Comparison of ENCODE assay signal across 26 cellular contexts in the genomic region with DNA sequence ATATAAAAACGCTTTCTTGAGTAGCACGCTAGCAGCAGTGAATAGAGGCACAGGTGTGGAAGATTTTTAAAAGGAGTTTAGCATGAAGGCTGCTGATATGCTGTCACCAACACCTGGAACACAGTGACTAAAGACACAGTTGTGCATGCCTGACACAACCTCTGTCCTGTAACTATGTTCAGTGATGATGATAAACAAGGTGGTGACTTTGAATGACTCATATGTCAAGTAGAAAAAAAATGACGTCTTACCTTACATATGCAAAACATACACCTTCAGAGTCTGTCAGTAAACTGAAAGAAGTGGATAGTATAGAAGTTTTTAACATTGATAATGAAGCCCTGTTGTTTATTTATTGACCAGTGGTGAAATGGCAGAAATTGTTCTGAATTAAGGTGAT.
DNase-seq lines count a peak whose midpoint lies in the region; ATAC-seq, FAIRE-seq and TF ChIP-seq lines count a peak whose summit lies in the region.
"Had no signal": no experiment of that assay in that cellular context is flagged by ENCODE, and none has a peak within 500 bp of the region (broad histone marks: within the 10 kb centered on the region; RNA-seq: fewer than 3 reads in every experiment).

No MANE protein-coding gene starts in this region.

- CTCF ChIA-PET in HepG2 (lab: Yijun Ruan, JAX; ENCODE audit: low intra/inter-chr PET ratio, low total read pairs), result no interaction called here

- no TSS peak for BruUV-seq in HepG2 (replicated peaks; lab: Mats Ljungman, UMichigan)

- H3K4me3 ChIP-seq in HepG2 (replicated peaks in 1 of 3; ENCODE audit: insufficient read depth in 1 of 3, low read depth in 2 of 3, low read length in 3 of 3) (no peak overlapping the region), right lobe of liver (no peak overlapping the region), mesodermal cell (ENCODE audit: extremely low read depth, insufficient read depth, low read length, poor library complexity, severe bottlenecking) (no peak overlapping the region)
- H3K4me3 ChIP-seq: SK-N-MC had no signal

- H3K4me1 Mint-ChIP-seq in activated T-helper 17 cell treated with anti-CD3 and anti-CD28 coated beads, Interleukin-2, amount 50 U/mL, for 72 hours, result no peaks in the 10 kb centered on the region
- H3K4me1 Mint-ChIP-seq: IgD-negative memory B cell had no signal

- no peaks in the 10 kb centered on the region for H3K79me2 ChIP-seq in HepG2 (ENCODE audit: insufficient read depth, low read length)

- peaks cover 6% of the 10 kb centered on the region for H3K27me3 Mint-ChIP-seq in activated T-helper 17 cell treated with anti-CD3 and anti-CD28 coated beads, Interleukin-2, amount 50 U/mL, for 72 hours
- H3K27me3 Mint-ChIP-seq: CD4-positive, alpha-beta T cell; IgD-negative memory B cell had no signal

- FAIRE-seq in HepG2 (lab: Jason Lieb, UNC), result no peak
- FAIRE-seq: GM12892, GM18507, HTR-8/SVneo had no signal

- H3K27ac Mint-ChIP-seq in activated T-helper 17 cell treated with anti-CD3 and anti-CD28 coated beads, Interleukin-2, amount 50 U/mL, for 72 hours, result no peak overlapping the region
- H3K27ac Mint-ChIP-seq: CD4-positive, alpha-beta T cell; IgD-negative memory B cell had no signal

- H3K4me1 ChIP-seq in HepG2 (ENCODE audit: insufficient read depth, low read length) (no peaks in the 10 kb centered on the region), right lobe of liver (no peaks in the 10 kb centered on the region), mesodermal cell (ENCODE audit: control insufficient read depth, insufficient read depth, low read length, poor library complexity, severe bottlenecking) (peaks cover 17% of the 10 kb centered on the region)
- H3K4me1 ChIP-seq: BE2C, Caco-2 had no signal

- H2AFZ ChIP-seq in HepG2 (ENCODE audit: low read length), result no peak overlapping the region

- H3K4me3 Mint-ChIP-seq in activated T-helper 17 cell treated with anti-CD3 and anti-CD28 coated beads, Interleukin-2, amount 50 U/mL, for 72 hours, result no peak overlapping the region
- H3K4me3 Mint-ChIP-seq: CD4-positive, alpha-beta T cell; IgD-negative memory B cell had no signal

- no peaks in the 10 kb centered on the region for H4K20me1 ChIP-seq in HepG2 (ENCODE audit: insufficient read depth, low read length)

- 29% methylated on average over 3 of the region's 3 CpGs for WGBS in HepG2 (ENCODE audit: low lambda C conversion rate)
- WGBS in right lobe of liver (ENCODE audit: insufficient coverage, low coverage, low lambda C conversion rate, missing lambda C conversion rate), result 56% methylated on average over 3 of the region's 3 CpGs
- WGBS in mesodermal cell (ENCODE audit: insufficient coverage in 2 of 2), 2 experiments, result 100% methylated on average over 2 of the region's 3 CpGs

- no peak overlapping the region for H3K9ac ChIP-seq in HepG2 (ENCODE audit: insufficient read depth, low read depth, low read length)

- ATAC-seq in HepG2 (no peak), right lobe of liver (no peak)
- peak; percentile 62 for ATAC-seq in activated T-helper 17 cell treated with anti-CD3 and anti-CD28 coated beads, Interleukin-2, amount 50 U/mL, for 72 hours (replicated peaks)
- ATAC-seq: Panc1 had no signal

- no peaks in the 10 kb centered on the region for H3K9me3 ChIP-seq in HepG2 (ENCODE audit: low read length)
- H3K9me3 ChIP-seq in right lobe of liver, result no peaks in the 10 kb centered on the region
- H3K9me3 ChIP-seq in mesodermal cell (ENCODE audit: control insufficient read depth, low read length), result no peaks in the 10 kb centered on the region
- H3K9me3 ChIP-seq: BE2C, Caco-2 had no signal

- TF ChIP-seq POLR2A in HepG2 (IDR thresholded peaks at IDR 0.05; ENCODE audit: insufficient read depth in 1 of 2, low read depth in 2 of 2, low read length in 2 of 2) (no peak), right lobe of liver (IDR thresholded peaks at IDR 0.05) (no peak)

- H3K27me3 ChIP-seq in HepG2 (ENCODE audit: control insufficient read depth in 1 of 2, insufficient read depth in 2 of 2, low read length in 2 of 2) (no peaks in the 10 kb centered on the region), right lobe of liver (no peaks in the 10 kb centered on the region)
- H3K27me3 ChIP-seq: BE2C had no signal

- in situ Hi-C loops in HepG2 (cut with HindIII; ENCODE audit: extremely low pct_ligation_motif_present, low pct_unique_long_range_greater_than_20kb), result no loop called here

- POLR2A ChIA-PET in HepG2 (lab: Yijun Ruan, JAX), result no interaction called here

- no peak for TF ChIP-seq RAD21 in HepG2 (CRISPR knock-in tag; IDR thresholded peaks at IDR 0.05)

- intact Hi-C loops in HepG2 (cut with micrococcal nuclease; ENCODE audit: unreplicated experiment), result no loop called here
- intact Hi-C loops in right lobe of liver (cut with DNase I), result no loop called here

- no peak overlapping the region for H3K4me2 ChIP-seq in HepG2 (ENCODE audit: low read depth, low read length)

- TF ChIP-seq CTCF in HepG2 (CRISPR knock-in tag; IDR thresholded peaks at IDR 0.05), result no peak
- TF ChIP-seq CTCF in right lobe of liver (IDR thresholded peaks at IDR 0.05), result no peak

- peaks cover 4% of the 10 kb centered on the region for H3K9me3 Mint-ChIP-seq in activated T-helper 17 cell treated with anti-CD3 and anti-CD28 coated beads, Interleukin-2, amount 50 U/mL, for 72 hours

- H3K27ac ChIP-seq in HepG2 (ENCODE audit: extremely low read length, insufficient read depth, low read length) (no peak overlapping the region), right lobe of liver (no peak overlapping the region), mesodermal cell (ENCODE audit: low read depth, low read length, severe bottlenecking) (peak overlapping the region; percentile 10)
- H3K27ac ChIP-seq: SK-N-MC had no signal

- H3K36me3 Mint-ChIP-seq in activated T-helper 17 cell treated with anti-CD3 and anti-CD28 coated beads, Interleukin-2, amount 50 U/mL, for 72 hours (ENCODE audit: low read depth), result no peaks in the 10 kb centered on the region
- H3K36me3 Mint-ChIP-seq: IgD-negative memory B cell had no signal

- DNase-seq in HepG2 (ENCODE audit: low spot score) (no peak), right lobe of liver (no peak), HCEC 1CT (no peak), HPDE6-E6E7 (ENCODE audit: extremely low spot score) (no peak), activated T-cell treated with anti-CD3 and anti-CD28 coated beads for 4 hours (no peak)
- DNase-seq: BE2C; Caco-2; CD4-positive, alpha-beta T cell; GOT3; Kasumi-1; MM.1S; NCI-H1092; NCI-H1436 treated with DMSO at 0.1 percent for 48 hours; NCI-H2029; NCI-H2171 treated with DMSO at 0.1 percent for 48 hours; NCI-H446 treated with DMSO at 0.1 percent for 48 hours; NCI-H69; Right ventricle myocardium superior had no signal

- no peak for TF ChIP-seq EP300 in HepG2 (IDR thresholded peaks at IDR 0.05; ENCODE audit: low read depth in 2 of 2, low read length in 2 of 2)
- no peak for TF ChIP-seq EP300 in HepG2 (CRISPR knock-in tag; IDR thresholded peaks at IDR 0.05; ENCODE audit: borderline replicate concordance)

- H3K36me3 ChIP-seq in HepG2 (replicated peaks in 1 of 2; ENCODE audit: control insufficient read depth in 1 of 2, insufficient read depth in 2 of 2, low read length in 2 of 2), result no peaks in the 10 kb centered on the region
- no peaks in the 10 kb centered on the region for H3K36me3 ChIP-seq in right lobe of liver
- H3K36me3 ChIP-seq in mesodermal cell (ENCODE audit: control insufficient read depth, insufficient read depth, low read length), result no peaks in the 10 kb centered on the region
- H3K36me3 ChIP-seq: BE2C had no signal

TF ChIP-seq in HepG2, 621 proteins besides CTCF, POLR2A, EP300 and RAD21:
- TF ChIP-seq CREB1 (IDR thresholded peaks at IDR 0.05) (peak; percentile 62), CREB1 (CRISPR knock-in tag; IDR thresholded peaks at IDR 0.05) (no peak), CAMTA2 (CRISPR knock-in tag; IDR thresholded peaks at IDR 0.05; ENCODE audit: borderline replicate concordance) (no peak), FUBP1 (CRISPR knock-in tag; IDR thresholded peaks at IDR 0.05; ENCODE audit: borderline replicate concordance) (no peak)
